Comparison of ENCODE assay signal across 9 cellular contexts in genomic region chr7:144398911-144399310, GRCh38. TPM values are rescaled to one million over a fixed set of nuclear protein-coding genes. Genes with fewer than 3 reads are reported as not detected.
"Had no signal": no experiment of that assay in that cellular context is flagged by ENCODE, and none has a peak within 500 bp of the region (broad histone marks: within the 10 kb centered on the region; RNA-seq: fewer than 3 reads in every experiment).

No MANE protein-coding gene starts in this region.

- H3K27ac Mint-ChIP-seq: IgD-negative memory B cell had no signal

- H3K4me3 Mint-ChIP-seq: IgD-negative memory B cell had no signal

- H3K9ac ChIP-seq: GM23248 had no signal

- H2AFZ ChIP-seq: GM23248 had no signal

- H3K4me3 ChIP-seq: GM23248 had no signal

- H3K36me3 Mint-ChIP-seq: IgD-negative memory B cell had no signal

- H3K9me3 Mint-ChIP-seq: IgD-negative memory B cell had no signal

- H3K27ac ChIP-seq: GM23248 had no signal

- DNase-seq: GM23248, GOT3, H7, HCEC 1CT, KBM-7 had no signal

RNA-seq across cellular contexts. Expression of gene NOBOX, which starts 4.6 kb away (rescaled TPM):
- total RNA-seq: GM23248, H4, H7, HepG2, HT-29 had no signal
- polyA plus RNA-seq: GM23248, HepG2, IgD-negative memory B cell had no signal
